ENCODE assay signal across 14 cellular contexts in genomic region chr3:14764331-14765064, GRCh38. TPM values are rescaled to one million over a fixed set of nuclear protein-coding genes. Genes with fewer than 3 reads are reported as not detected.
DNase-seq lines count a peak whose midpoint lies in the region; ATAC-seq and TF ChIP-seq lines count a peak whose summit lies in the region.
"Had no signal": no experiment of that assay in that cellular context is flagged by ENCODE, and none has a peak within 500 bp of the region (broad histone marks: within the 10 kb centered on the region; RNA-seq: fewer than 3 reads in every experiment).

No MANE protein-coding gene starts in this region.

- intact Hi-C loops in spleen (cut with DNase I; ENCODE audit: low total_unique reads) = no loop called here

- H3K4me1 ChIP-seq in spleen (peaks cover 0 to 7% (median 0%) of the 10 kb centered on the region in 6 donors), HAP-1 (no peaks in the 10 kb centered on the region)

- DNase-seq in GM03348 (ENCODE audit: low spot score) (peak; percentile 12), MG63 (peak; percentile 9), fibroblast of mammary gland (ENCODE audit: low read depth) (peak; percentile 8), spleen (peak; percentile 62), NCI-H1436 (lab: John Stamatoyannopoulos, UW) (no peak), HAP-1 (ENCODE audit: low spot score in 2 of 2) (no peak)
- DNase-seq: DMS 273 treated with DMSO at 0.1 percent for 48 hours, NCI-H2029 treated with DMSO at 0.1 percent for 48 hours, NCI-H510A, NCI-H82 had no signal

- H3K27ac ChIP-seq in spleen = no peak overlapping the region
- H3K27ac ChIP-seq: BLaER1, KMS-11 had no signal

- TF ChIP-seq POLR2A in spleen (IDR thresholded peaks at IDR 0.05) = no peak

- 83 to 96% (median 90%) methylated on average over 8 of the region's 8 CpGs for WGBS in spleen, 5 donors

- TF ChIP-seq CTCF in fibroblast of mammary gland (conservative IDR thresholded peaks at IDR 0.05; ENCODE audit: control insufficient read depth, insufficient read depth, low read depth, low read length) = no peak
- TF ChIP-seq CTCF in spleen (IDR thresholded peaks at IDR 0.05 in 8 of 11, conservative IDR thresholded peaks at IDR 0.05 in 3 of 11) = no peak

- H3K9me3 ChIP-seq in MG63 (no peaks in the 10 kb centered on the region), spleen (no peaks in the 10 kb centered on the region), HAP-1 (no peaks in the 10 kb centered on the region)
- H3K9me3 ChIP-seq: BLaER1 had no signal

- ATAC-seq in GM18861 (IDR thresholded peaks at IDR 0.05; ENCODE audit: unreplicated experiment) = no peak

- no peak overlapping the region for H3K4me3 ChIP-seq in MG63
- no peak overlapping the region for H3K4me3 ChIP-seq in fibroblast of mammary gland (ENCODE audit: control insufficient read depth, low read depth, low read length)
- no peak overlapping the region for H3K4me3 ChIP-seq in spleen
- H3K4me3 ChIP-seq in HAP-1 = no peak overlapping the region
- H3K4me3 ChIP-seq: BLaER1 had no signal

- no peaks in the 10 kb centered on the region for H3K36me3 ChIP-seq in MG63
- H3K36me3 ChIP-seq in spleen = no peaks in the 10 kb centered on the region
- no peaks in the 10 kb centered on the region for H3K36me3 ChIP-seq in HAP-1 (replicated peaks)
- H3K36me3 ChIP-seq: BLaER1 had no signal

- H3K27me3 ChIP-seq in MG63 (no peaks in the 10 kb centered on the region), spleen (replicated peaks in 1 of 7) (no peaks in the 10 kb centered on the region), HAP-1 (ENCODE audit: low read depth) (no peaks in the 10 kb centered on the region)
- H3K27me3 ChIP-seq: BLaER1 had no signal

- in situ Hi-C loops in HAP-1 (cut with MboI; ENCODE audit: low sequenced_read_pairs) = no loop called here

RNA-seq across cellular contexts. Expression of gene FGD5, which starts 54.3 kb away (rescaled TPM):
- 0.40 TPM in 1 of 2 replicates, not detected in the other for total RNA-seq in MG63 (2014; rRNA removed; shearing (Covaris generic); ENCODE audit: low replicate concordance)
- 100 to 1,000 TPM in 2 of 7 donors, 10 to 100 TPM in 5; 62.5 to 145 (median 68.7) TPM for total RNA-seq in spleen
- 10 to 100 TPM in 1 of 3 donors, 1 to 10 TPM in 2; 6.0 to 18.3 (median 6.7) TPM for polyA plus RNA-seq in spleen
- polyA plus RNA-seq: AG04450 had no signal

Comparison
In these comparisons a context has a peak if more than half of its experiments do, and no peak if none do; other contexts are left out.
1. DNase-seq: peak in GM03348 (single experiment), MG63 (single experiment), fibroblast of mammary gland (single experiment) and spleen (single experiment); none in NCI-H1436 (single experiment) and HAP-1 (0 of 2).
2. RNA of gene FGD5, which starts 54.3 kb away (total RNA-seq): 62.5 to 145 TPM in spleen; 0.40 TPM in MG63; every median in the first group is over 10 times any median in the second.